Comparison of ENCODE assay signal across 16 cellular contexts in genomic region chr9:91802391-91802790, GRCh38.
"Had no signal": no experiment of that assay in that cellular context is flagged by ENCODE, and none has a peak within 500 bp of the region (broad histone marks: within the 10 kb centered on the region; RNA-seq: fewer than 3 reads in every experiment).

No MANE protein-coding gene starts in this region.

- DNase-seq: activated CD4-positive, alpha-beta memory T cell treated with anti-CD3 and anti-CD28 coated beads for 36 hours; activated naive CD4-positive, alpha-beta T cell; activated naive CD8-positive, alpha-beta T cell treated with anti-CD3 and anti-CD28 coated beads, Interleukin-2, amount 50 U/mL, for 24 hours; colonic mucosa; effector CD8-positive, alpha-beta T cell; glutamatergic neuron; immature natural killer cell; naive thymus-derived CD4-positive, alpha-beta T cell; stimulated activated CD4-positive, alpha-beta T cell treated with anti-CD3 and anti-CD28 coated beads, Interleukin-15, amount 100 ng/mL, for 24 hours; stimulated activated CD4-positive, alpha-beta T cell treated with anti-CD3 and anti-CD28 coated beads, Interleukin-4, amount 100 ng/mL, for 24 hours; T1000; thyroid gland had no signal

- H3K9me3 Mint-ChIP-seq: activated CD4-positive, alpha-beta memory T cell treated with anti-CD3 and anti-CD28 coated beads for 36 hours; activated naive CD8-positive, alpha-beta T cell treated with anti-CD3 and anti-CD28 coated beads, Interleukin-2, amount 50 U/mL, for 24 hours; naive thymus-derived CD4-positive, alpha-beta T cell; stimulated activated naive CD8-positive, alpha-beta T cell treated with anti-CD3 and anti-CD28 coated beads, Interleukin-15, Interleukin-2, amounts not matched to agents 100 ng/mL and 50 ng/mL, for 24 hours had no signal

- H3K27ac Mint-ChIP-seq: activated CD4-positive, alpha-beta memory T cell treated with anti-CD3 and anti-CD28 coated beads for 36 hours; activated naive CD8-positive, alpha-beta T cell treated with anti-CD3 and anti-CD28 coated beads, Interleukin-2, amount 50 U/mL, for 24 hours; activated T-helper 1 cell treated with anti-CD3 and anti-CD28 coated beads, Interleukin-12 subunit alpha, Interleukin-12 subunit beta, Interleukin-2, Interleukin-4 antibody, amounts not matched to agents 30 ng/mL and 10 ng/mL and 1 ng/mL, durations not matched to agents 14 hours and 24 hours and 36 hours; immature natural killer cell; stimulated activated naive CD8-positive, alpha-beta T cell treated with anti-CD3 and anti-CD28 coated beads, Interleukin-15, Interleukin-2, amounts not matched to agents 100 ng/mL and 50 ng/mL, for 24 hours had no signal

- H3K27me3 ChIP-seq: cardiac muscle cell, colonic mucosa, thyroid gland, vagina had no signal

- H3K4me3 ChIP-seq: cardiac muscle cell, colonic mucosa, thyroid gland, vagina had no signal

- H3K36me3 Mint-ChIP-seq: activated CD4-positive, alpha-beta memory T cell treated with anti-CD3 and anti-CD28 coated beads for 36 hours; naive thymus-derived CD4-positive, alpha-beta T cell had no signal

- H3K36me3 ChIP-seq: cardiac muscle cell, colonic mucosa, thyroid gland, vagina had no signal

- H3K4me3 Mint-ChIP-seq: activated CD4-positive, alpha-beta memory T cell treated with anti-CD3 and anti-CD28 coated beads for 36 hours; activated naive CD8-positive, alpha-beta T cell treated with anti-CD3 and anti-CD28 coated beads, Interleukin-2, amount 50 U/mL, for 24 hours; activated T-helper 1 cell treated with anti-CD3 and anti-CD28 coated beads, Interleukin-12 subunit alpha, Interleukin-12 subunit beta, Interleukin-2, Interleukin-4 antibody, amounts not matched to agents 30 ng/mL and 10 ng/mL and 1 ng/mL, durations not matched to agents 14 hours and 24 hours and 36 hours; immature natural killer cell; naive thymus-derived CD4-positive, alpha-beta T cell; stimulated activated naive CD8-positive, alpha-beta T cell treated with anti-CD3 and anti-CD28 coated beads, Interleukin-15, Interleukin-2, amounts not matched to agents 100 ng/mL and 50 ng/mL, for 24 hours had no signal

- H3K9me3 ChIP-seq: colonic mucosa, thyroid gland, vagina had no signal
